33 cellular contexts compared by ENCODE assay signal in genomic region chr20:44807684-44808056, GRCh38. TPM values are rescaled to one million over a fixed set of nuclear protein-coding genes. Genes with fewer than 3 reads are reported as not detected.
"Had no signal": no experiment of that assay in that cellular context is flagged by ENCODE, and none has a peak within 500 bp of the region (broad histone marks: within the 10 kb centered on the region; RNA-seq: fewer than 3 reads in every experiment).

No MANE protein-coding gene starts in this region.

- DNase-seq: activated B cell treated with CpG ODN at 0.5 μM for 24 hours; activated CD4-positive, alpha-beta memory T cell treated with anti-CD3 and anti-CD28 coated beads for 36 hours; activated CD4-positive, alpha-beta T cell treated with anti-CD3 and anti-CD28 coated beads for 4 hours; activated CD4-positive, alpha-beta T cell treated with anti-CD3 and anti-CD28 coated beads, Interleukin-2, amount 50 U/mL, for 1 hour; activated CD4-positive, CD25-positive, alpha-beta regulatory T cell treated with anti-CD3 and anti-CD28 coated beads, Interleukin-2, amount 50 U/mL, for 72 hours; activated CD8-positive, alpha-beta memory T cell treated with anti-CD3 and anti-CD28 coated beads, Interleukin-2, amount 50 U/mL, for 4 hours; activated gamma-delta T cell treated with Interleukin-2 at 50 U/mL for 16 hours; activated naive CD4-positive, alpha-beta T cell treated with anti-CD3 and anti-CD28 coated beads for 36 hours; activated T-cell treated with anti-CD3 and anti-CD28 coated beads for 4 hours; activated T-cell treated with anti-CD3 and anti-CD28 coated beads, Interleukin-2, amount 50 U/mL, for 4 hours; body of pancreas; caudate nucleus; NCI-H1092 treated with DMSO at 0.1 percent for 48 hours; NCI-H1417 treated with DMSO at 0.1 percent for 48 hours; NCI-H187 treated with DMSO at 0.1 percent for 48 hours; NCI-H2081; NCI-H2171 treated with DMSO at 0.1 percent for 48 hours; NCI-H2227 treated with DMSO at 0.1 percent for 48 hours; NCI-H446; NCI-H524; Peyer's patch; RPMI8226; SIG-M5; T-cell; T-helper 17 cell; T-helper 9 cell had no signal

- H3K36me3 Mint-ChIP-seq: activated CD4-positive, alpha-beta memory T cell treated with anti-CD3 and anti-CD28 coated beads for 36 hours; T-cell had no signal

- H3K4me3 ChIP-seq: adrenal gland, body of pancreas, Peyer's patch had no signal

- H3K9me3 ChIP-seq: adrenal gland had no signal

- H3K27ac ChIP-seq: adrenal gland, body of pancreas, Peyer's patch, VCaP had no signal

- H3K27ac Mint-ChIP-seq: activated B cell treated with CpG ODN at 0.5 μM for 24 hours; activated CD4-positive, alpha-beta memory T cell treated with anti-CD3 and anti-CD28 coated beads for 36 hours; activated naive CD4-positive, alpha-beta T cell treated with anti-CD3 and anti-CD28 coated beads for 36 hours; activated naive CD4-positive, alpha-beta T cell treated with anti-CD3 and anti-CD28 coated beads, Interleukin-2, amount 50 U/mL, for 72 hours; activated T-helper 1 cell treated with anti-CD3 and anti-CD28 coated beads, Interleukin-12 subunit alpha, Interleukin-12 subunit beta, Interleukin-2, Interleukin-4 antibody, amounts not matched to agents 30 ng/mL and 10 ng/mL and 1 ng/mL, durations not matched to agents 14 hours and 24 hours and 36 hours; T-cell; T-helper 17 cell had no signal

- H3K9me3 Mint-ChIP-seq: activated B cell treated with CpG ODN at 0.5 μM for 24 hours; activated CD4-positive, alpha-beta memory T cell treated with anti-CD3 and anti-CD28 coated beads for 36 hours; activated naive CD4-positive, alpha-beta T cell treated with anti-CD3 and anti-CD28 coated beads for 36 hours; activated naive CD4-positive, alpha-beta T cell treated with anti-CD3 and anti-CD28 coated beads, Interleukin-2, amount 50 U/mL, for 72 hours; activated T-cell treated with anti-CD3 and anti-CD28 coated beads, Interleukin-2, amount 50 U/mL, for 4 hours; activated T-helper 1 cell treated with anti-CD3 and anti-CD28 coated beads, Interleukin-12 subunit alpha, Interleukin-12 subunit beta, Interleukin-2, Interleukin-4 antibody, amounts not matched to agents 30 ng/mL and 10 ng/mL and 1 ng/mL, durations not matched to agents 14 hours and 24 hours and 36 hours; T-cell had no signal

- FAIRE-seq: astrocyte had no signal

- H3K4me1 ChIP-seq: adrenal gland had no signal

- H3K4me3 Mint-ChIP-seq: activated B cell treated with CpG ODN at 0.5 μM for 24 hours; activated CD4-positive, alpha-beta memory T cell treated with anti-CD3 and anti-CD28 coated beads for 36 hours; activated naive CD4-positive, alpha-beta T cell treated with anti-CD3 and anti-CD28 coated beads for 36 hours; activated T-cell treated with anti-CD3 and anti-CD28 coated beads, Interleukin-2, amount 50 U/mL, for 4 hours; activated T-helper 1 cell treated with anti-CD3 and anti-CD28 coated beads, Interleukin-12 subunit alpha, Interleukin-12 subunit beta, Interleukin-2, Interleukin-4 antibody, amounts not matched to agents 30 ng/mL and 10 ng/mL and 1 ng/mL, durations not matched to agents 14 hours and 24 hours and 36 hours; T-cell; T-helper 17 cell had no signal

- H3K36me3 ChIP-seq: adrenal gland, Peyer's patch had no signal

RNA-seq across cellular contexts. Expression of gene RIMS4, which starts 2.7 kb away (rescaled TPM):
- total RNA-seq: activated B cell treated with CpG ODN at 0.5 μM for 24 hours; activated CD4-positive, alpha-beta memory T cell treated with anti-CD3 and anti-CD28 coated beads for 36 hours; activated T-helper 1 cell treated with anti-CD3 and anti-CD28 coated beads, Interleukin-12 subunit alpha, Interleukin-12 subunit beta, Interleukin-2, Interleukin-4 antibody, amounts not matched to agents 30 ng/mL and 10 ng/mL and 1 ng/mL, durations not matched to agents 14 hours and 24 hours and 36 hours; bronchial epithelial cell; Right ventricle myocardium inferior; T-helper 17 cell had no signal
